1 cellular context compared by ENCODE assay signal in genomic region chr3:155676252-155676981, GRCh38.
TF ChIP-seq lines count a peak whose summit lies in the region.

No MANE protein-coding gene starts in this region.

TF ChIP-seq in GM23338, 12 proteins besides CTCF, POLR2A, EP300 and RAD21 (continued from another document):
- TF ChIP-seq REST (IDR thresholded peaks at IDR 0.05; ENCODE audit: unreplicated experiment) = no peak
- TF ChIP-seq EZH2phosphoT487 (IDR thresholded peaks at IDR 0.05; ENCODE audit: unreplicated experiment) = no peak
- TF ChIP-seq ZNF114 (CRISPR knock-in tag; IDR thresholded peaks at IDR 0.05) = no peak
- no peak for TF ChIP-seq POLR2AphosphoS5 (IDR thresholded peaks at IDR 0.05; ENCODE audit: low read depth)
